ENCODE assay signal across 8 cellular contexts in the genomic region with DNA sequence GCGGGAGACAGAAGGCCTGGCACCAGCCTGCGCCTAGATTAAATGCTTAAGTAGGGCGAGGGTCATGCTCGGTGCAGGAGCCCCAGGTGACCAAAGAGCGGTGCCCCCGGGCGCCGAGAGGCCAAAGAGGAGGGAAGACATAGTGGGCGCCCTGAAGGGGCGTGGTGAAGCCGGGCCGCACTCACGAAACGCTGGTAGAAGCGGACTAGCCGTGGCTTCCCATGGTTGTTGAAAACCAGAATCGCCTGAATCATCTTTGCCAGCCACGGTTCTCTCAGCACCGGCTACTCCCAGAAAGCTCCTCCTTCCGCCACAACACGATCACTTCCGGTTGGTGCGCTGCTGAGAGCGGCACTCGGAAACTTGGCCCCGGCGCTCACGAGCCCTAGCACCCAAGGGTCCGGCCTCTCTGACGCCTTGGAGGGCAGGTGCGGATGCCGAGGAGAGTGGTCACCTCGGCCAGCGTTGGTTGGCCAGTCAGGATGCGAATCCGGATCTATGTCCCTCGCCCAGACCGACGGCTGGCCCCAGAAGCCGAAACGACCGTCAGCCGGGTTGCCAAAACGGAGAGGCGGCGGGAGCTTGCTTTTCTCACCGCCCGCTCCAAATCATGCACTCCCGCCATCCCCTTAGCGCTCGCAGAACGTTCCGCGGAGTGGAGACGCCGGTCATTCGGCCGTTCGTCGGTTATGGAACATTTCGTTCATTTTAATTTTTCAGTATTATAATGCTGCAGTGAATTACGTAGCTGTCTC. TPM values are rescaled to one million over a fixed set of nuclear protein-coding genes. Genes with fewer than 3 reads are reported as not detected.
DNase-seq lines count a peak whose midpoint lies in the region; ATAC-seq, FAIRE-seq and TF ChIP-seq lines count a peak whose summit lies in the region.

TSS of gene AP3S2 (minus strand) at position 299 of the 755 bp plus-strand sequence. CDS start at position 254, 45 bp downstream.

- CTCF ChIA-PET in Caco-2 (lab: Charles Lee): interaction anchor here (0.7 to 1.5 kb wide), 5 partner anchors 19 to 193 kb away, joined by 3 to 7 read pairs (median 3); no protein-coding TSS in a partner anchor

- H3K4me1 ChIP-seq in Caco-2 (no peaks in the 10 kb centered on the region), OCI-LY1 (ENCODE audit: insufficient read depth, low read length, severe bottlenecking) (peaks cover 31% of the 10 kb centered on the region), mononuclear cell (ENCODE audit: insufficient read depth, low read length) (peaks cover 32% of the 10 kb centered on the region)

- peak within 1 kb of the TSS; percentile 95 for H2AFZ ChIP-seq in OCI-LY1 (ENCODE audit: low read length)

- peak; percentile 78 for ATAC-seq in GM21367 (IDR thresholded peaks at IDR 0.05; ENCODE audit: unreplicated experiment)

- H4K20me1 ChIP-seq in OCI-LY1 (ENCODE audit: insufficient read depth, low read length): no peaks in the 10 kb centered on the region

- peak; percentile 92 to 93 for DNase-seq in Caco-2
- DNase-seq in HTR-8/SVneo (ENCODE audit: insufficient read length, low spot score): peak; percentile 84
- peak; percentile 94 for DNase-seq in activated CD8-positive, alpha-beta memory T cell treated with anti-CD3 and anti-CD28 coated beads, Interleukin-2, amount 50 U/mL, for 48 hours
- peak; percentile 81 for DNase-seq in epidermal melanocyte (ENCODE audit: insufficient read length, low spot score)
- DNase-seq in stimulated activated CD8-positive, alpha-beta memory T cell treated with anti-CD3 and anti-CD28 coated beads, Interleukin-4, amount 100 ng/mL, for 1 hour (ENCODE audit: low read depth in 2 of 2, low spot score in 1 of 2): peak; percentile 76 to 80

- TF ChIP-seq CTCF in Caco-2 (IDR thresholded peaks at IDR 0.05; ENCODE audit: insufficient read depth in 1 of 2, low read depth in 1 of 2, low read length in 1 of 2, severe bottlenecking in 1 of 2, unreplicated experiment in 1 of 2): no peak
- no peak for TF ChIP-seq CTCF in OCI-LY1 (IDR thresholded peaks at IDR 0.05; ENCODE audit: low read length)

- H3K79me2 ChIP-seq in OCI-LY1 (ENCODE audit: insufficient read depth, low read length): peaks cover 15% of the 10 kb centered on the region

- H3K9me3 Mint-ChIP-seq in Caco-2 (ENCODE audit: unreplicated experiment): no peaks in the 10 kb centered on the region

- peak within 1 kb of the TSS; percentile 97 for H3K27ac Mint-ChIP-seq in Caco-2 (ENCODE audit: unreplicated experiment)

- H3K27me3 Mint-ChIP-seq in Caco-2 (ENCODE audit: insufficient read depth, unreplicated experiment): no peaks in the 10 kb centered on the region

- POLR2A ChIA-PET in Caco-2 (lab: Charles Lee): interaction anchor here (0.6 to 1.0 kb wide), 4 partner anchors 19 to 182 kb away, joined by 3 to 12 read pairs (median 3); no protein-coding TSS in a partner anchor

- BruUV-seq in Caco-2 (replicated peaks; lab: Mats Ljungman, UMichigan): TSS peak; percentile 88

- peak within 1 kb of the TSS; percentile 71 for H3K27ac ChIP-seq in OCI-LY1 (ENCODE audit: low read depth, low read length, poor library complexity, severe bottlenecking)

- H3K9me3 ChIP-seq in Caco-2: no peaks in the 10 kb centered on the region
- no peaks in the 10 kb centered on the region for H3K9me3 ChIP-seq in OCI-LY1 (ENCODE audit: low read length)
- H3K9me3 ChIP-seq in mononuclear cell (ENCODE audit: low read depth, low read length): no peaks in the 10 kb centered on the region

- peak within 1 kb of the TSS; percentile 97 for H3K4me2 ChIP-seq in OCI-LY1 (ENCODE audit: low read length)

- peaks cover 7% of the 10 kb centered on the region for H3K36me3 Mint-ChIP-seq in Caco-2 (ENCODE audit: insufficient read depth, unreplicated experiment)

- H3K27me3 ChIP-seq in Caco-2 (replicated peaks; ENCODE audit: control insufficient read depth, insufficient read depth, low read length) (no peaks in the 10 kb centered on the region), OCI-LY1 (ENCODE audit: insufficient read depth, low read length) (no peaks in the 10 kb centered on the region), mononuclear cell (ENCODE audit: insufficient read depth, low read length) (no peaks in the 10 kb centered on the region)

- H3K4me3 ChIP-seq in Caco-2 (ENCODE audit: low read depth, low read length) (peak within 1 kb of the TSS; percentile 81), OCI-LY1 (ENCODE audit: low read depth, low read length, poor library complexity, severe bottlenecking) (peak within 1 kb of the TSS; percentile 78), mononuclear cell (ENCODE audit: low read length) (peak within 1 kb of the TSS; percentile 64)

- intact Hi-C loops in Caco-2 (cut with micrococcal nuclease; ENCODE audit: unreplicated experiment): no loop called here

- H3K4me1 Mint-ChIP-seq in Caco-2 (ENCODE audit: low read depth, unreplicated experiment): no peaks in the 10 kb centered on the region

- H3K36me3 ChIP-seq in Caco-2 (ENCODE audit: control insufficient read depth, insufficient read depth, low read length): no peaks in the 10 kb centered on the region
- H3K36me3 ChIP-seq in OCI-LY1 (ENCODE audit: insufficient read depth, low read length): peaks cover 2% of the 10 kb centered on the region; the same call in 1 of the 2 replicates

- H3K9me2 ChIP-seq in OCI-LY1 (ENCODE audit: low read depth, low read length): no peaks in the 10 kb centered on the region

- peak within 1 kb of the TSS; percentile 87 for H3K4me3 Mint-ChIP-seq in Caco-2 (ENCODE audit: unreplicated experiment)

- peak; percentile 73 for FAIRE-seq in HTR-8/SVneo (lab: Jason Lieb, UNC)

- peak within 1 kb of the TSS; percentile 82 for H3K9ac ChIP-seq in OCI-LY1 (ENCODE audit: low read length)

- H3F3A ChIP-seq in OCI-LY1 (ENCODE audit: insufficient read depth, low read length): no peaks in the 10 kb centered on the region

RNA-seq across cellular contexts. Expression of gene AP3S2, which starts in this region (rescaled TPM):
- total RNA-seq in Caco-2 (2022): 26.4 and 28.1 TPM in 2 replicates
- total RNA-seq in mononuclear cell: 38.9 TPM

Comparison
In these comparisons a context has a peak if more than half of its experiments do, and no peak if none do; other contexts are left out.
1. Peak in every context shown above with its lines: DNase-seq, ATAC-seq, H3K4me3 ChIP-seq and H3K27ac ChIP-seq.